In the genomic region with DNA sequence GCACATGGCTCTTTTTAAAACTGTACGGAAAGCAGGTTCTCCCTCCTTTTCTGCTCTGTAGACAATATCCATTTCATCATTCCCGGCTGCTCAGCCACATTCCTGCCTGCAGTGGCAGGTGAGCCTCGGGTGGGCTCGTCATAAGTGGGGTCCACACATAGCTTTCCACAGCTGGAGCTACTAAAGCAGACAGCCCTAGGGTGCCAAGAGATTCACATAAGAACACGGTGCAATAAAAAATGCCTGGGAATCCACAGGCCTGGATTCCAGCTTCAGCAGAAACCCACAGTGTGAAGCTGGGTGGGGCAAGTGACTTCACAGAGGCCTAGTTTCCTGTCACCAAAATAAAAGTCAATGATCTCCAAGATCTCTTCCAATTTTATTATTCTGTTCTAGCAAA, we compare ENCODE assay signal across 24 cellular contexts.
DNase-seq lines count a peak whose midpoint lies in the region; ATAC-seq, FAIRE-seq and TF ChIP-seq lines count a peak whose summit lies in the region.
"Had no signal": no experiment of that assay in that cellular context is flagged by ENCODE, and none has a peak within 500 bp of the region (broad histone marks: within the 10 kb centered on the region; RNA-seq: fewer than 3 reads in every experiment).

No MANE protein-coding gene starts in this region.

- DNase-seq in ecto neural progenitor cell (ENCODE audit: low spot score): peak; percentile 15
- peak; percentile 16 for DNase-seq in lung (ENCODE audit: low spot score)
- no peak for DNase-seq in kidney
- DNase-seq in stimulated activated CD4-positive, alpha-beta T cell treated with anti-CD3 and anti-CD28 coated beads, Interleukin-4, amount 100 ng/mL, for 1 hour: no peak
- DNase-seq: 8988T; ACHN; AML-193; BE2C; CD4-positive, alpha-beta T cell; CD8-positive, alpha-beta memory T cell; DMS 273 treated with DMSO at 0.1 percent for 48 hours; DMS79; EL; GDM1; GOT3; H7; HCEC 1CT had no signal

- intact Hi-C loops in kidney (cut with DNase I): no loop called here

- TF ChIP-seq CTCF in HEK293 (tag by site-specific recombination; IDR thresholded peaks at IDR 0.05) (no peak), lung (IDR thresholded peaks at IDR 0.05; ENCODE audit: control extremely low read depth, extremely low read depth) (no peak), kidney (IDR thresholded peaks at IDR 0.05; ENCODE audit: borderline replicate concordance, extremely low read depth, insufficient read depth) (no peak)

- H3K9me3 ChIP-seq in HEK293 (ENCODE audit: control insufficient read depth, insufficient read depth, low read depth, low read length): no peaks in the 10 kb centered on the region
- H3K9me3 ChIP-seq in lung (ENCODE audit: control insufficient read depth in 2 of 2, insufficient read depth in 1 of 2, low read length in 1 of 2): peaks cover 0 to 3% of the 10 kb centered on the region in 2 donors
- no peaks in the 10 kb centered on the region for H3K9me3 ChIP-seq in kidney (ENCODE audit: control insufficient read depth in 1 of 2, low read length in 2 of 2)
- H3K9me3 ChIP-seq: A549; BE2C; BLaER1 treated with 17β-estradiol and CSF1 and Interleukin-3, amounts not matched to agents 10 nM and 100 nM had no signal

- H3K27ac ChIP-seq in HEK293 (ENCODE audit: extremely low read depth, low read depth, low read length): no peak overlapping the region
- H3K27ac ChIP-seq in lung (ENCODE audit: low read depth in 1 of 2, low read length in 1 of 2): no peak overlapping the region
- H3K27ac ChIP-seq in kidney (ENCODE audit: low read depth in 2 of 2, low read length in 2 of 2): no peak overlapping the region
- H3K27ac ChIP-seq: A549; BLaER1 treated with 17β-estradiol and CSF1 and Interleukin-3, amounts not matched to agents 10 nM and 100 nM had no signal

- ATAC-seq in lung (ENCODE audit: insufficient read depth, low FRiP score): no peak
- ATAC-seq in GM21723 (IDR thresholded peaks at IDR 0.05; ENCODE audit: unreplicated experiment): no peak
- ATAC-seq: A549 had no signal

- POLR2A ChIA-PET in HEK293 (lab: Yijun Ruan, JAX): no interaction called here

- no peak overlapping the region for H3K4me3 ChIP-seq in HEK293 (ENCODE audit: low read depth, low read length)
- H3K4me3 ChIP-seq in lung: no peak overlapping the region
- no peak overlapping the region for H3K4me3 ChIP-seq in kidney (ENCODE audit: low read length in 2 of 2)
- H3K4me3 ChIP-seq: A549; BLaER1 treated with 17β-estradiol and CSF1 and Interleukin-3, amounts not matched to agents 10 nM and 100 nM had no signal

- 80 to 87% methylated on average over 5 of the region's 5 CpGs for WGBS in lung, 2 donors

- no peak for FAIRE-seq in kidney (lab: Jason Lieb, UNC)
- FAIRE-seq: A549, D721Med, GM12891, GM18507 had no signal

- peaks cover 5% of the 10 kb centered on the region; the same call in 1 of the 2 replicates for H3K4me1 ChIP-seq in HEK293 (ENCODE audit: control insufficient read depth, insufficient read depth, low read length)
- no peaks in the 10 kb centered on the region for H3K4me1 ChIP-seq in lung (ENCODE audit: control insufficient read depth in 2 of 2, insufficient read depth in 2 of 2, low read length in 2 of 2)
- no peaks in the 10 kb centered on the region for H3K4me1 ChIP-seq in kidney (ENCODE audit: control insufficient read depth in 1 of 2, insufficient read depth in 1 of 2, low read depth in 1 of 2, low read length in 2 of 2)
- H3K4me1 ChIP-seq: A549; BE2C; BLaER1 treated with 17β-estradiol and CSF1 and Interleukin-3, amounts not matched to agents 10 nM and 100 nM had no signal

- CTCF ChIA-PET in HEK293 (lab: Yijun Ruan, JAX): interaction anchor here (1.4 kb wide), 1 partner anchor 76 kb away, joined by 3 read pairs; no protein-coding TSS in a partner anchor

- H3K36me3 ChIP-seq in HEK293 (ENCODE audit: control insufficient read depth in 2 of 2, insufficient read depth in 1 of 2, low read length in 2 of 2) (no peaks in the 10 kb centered on the region), lung (ENCODE audit: control insufficient read depth in 2 of 2, insufficient read depth in 2 of 2, low read length in 2 of 2) (no peaks in the 10 kb centered on the region), kidney (ENCODE audit: control insufficient read depth in 1 of 2, insufficient read depth in 2 of 2, low read length in 2 of 2) (no peaks in the 10 kb centered on the region)
- H3K36me3 ChIP-seq: BE2C; BLaER1 treated with 17β-estradiol and CSF1 and Interleukin-3, amounts not matched to agents 10 nM and 100 nM had no signal

- no peak overlapping the region for H3K9ac ChIP-seq in kidney (ENCODE audit: low read length in 2 of 2)
- H3K9ac ChIP-seq: BLaER1 treated with 17β-estradiol and CSF1 and Interleukin-3, amounts not matched to agents 10 nM and 100 nM had no signal

- no peaks in the 10 kb centered on the region for H3K27me3 ChIP-seq in lung (ENCODE audit: control insufficient read depth, insufficient read depth)
- H3K27me3 ChIP-seq: BE2C; BLaER1 treated with 17β-estradiol and CSF1 and Interleukin-3, amounts not matched to agents 10 nM and 100 nM had no signal

TF ChIP-seq in HEK293, 187 proteins besides CTCF, POLR2A, EP300 and RAD21:
- TF ChIP-seq ZNF366 (tag by site-specific recombination; conservative IDR thresholded peaks at IDR 0.05) (no peak), ZBTB17 (tag by site-specific recombination; IDR thresholded peaks at IDR 0.05) (0 out of 2 replicates have a peak, but pooled peaks have one; percentile 2)

Comparison
In these comparisons a context has a peak if more than half of its experiments do, and no peak if none do; other contexts are left out.
1. DNase-seq: peak in ecto neural progenitor cell (single experiment) and lung (single experiment); none in kidney (single experiment) and stimulated activated CD4-positive, alpha-beta T cell treated with anti-CD3 and anti-CD28 coated beads, Interleukin-4, amount 100 ng/mL, for 1 hour (single experiment).